In genomic region chr2:45843136-45843535, GRCh38 we compare ENCODE assay signal across 12 cellular contexts.
DNase-seq lines count a peak whose midpoint lies in the region; ATAC-seq and TF ChIP-seq lines count a peak whose summit lies in the region.
"Had no signal": no experiment of that assay in that cellular context is flagged by ENCODE, and none has a peak within 500 bp of the region (broad histone marks: within the 10 kb centered on the region; RNA-seq: fewer than 3 reads in every experiment).

No MANE protein-coding gene starts in this region.

- H3K27ac Mint-ChIP-seq in activated CD8-positive, alpha-beta memory T cell treated with anti-CD3 and anti-CD28 coated beads, Interleukin-2, amount 10 ng/mL, durations not matched to agents 7 days and 5 days, result peak overlapping the region; percentile 87
- no peak overlapping the region for H3K27ac Mint-ChIP-seq in mesothelial cell of epicardium

- WGBS in spleen, 5 donors, result 32 to 51% (median 41%) methylated on average over 8 of the region's 8 CpGs
- 74% methylated on average over 8 of the region's 8 CpGs for WGBS in right cardiac atrium

- ATAC-seq in activated CD8-positive, alpha-beta memory T cell treated with anti-CD3 and anti-CD28 coated beads, Interleukin-2, amount 10 ng/mL, durations not matched to agents 7 days and 5 days, result peak; percentile 37
- ATAC-seq in HG02623 (IDR thresholded peaks at IDR 0.05; ENCODE audit: unreplicated experiment), result peak; percentile 47
- ATAC-seq in right cardiac atrium, result no peak

- H3K9me3 ChIP-seq in spleen, result no peaks in the 10 kb centered on the region
- H3K9me3 ChIP-seq in right cardiac atrium (ENCODE audit: control insufficient read depth, low read length), result no peaks in the 10 kb centered on the region
- H3K9me3 ChIP-seq: SJSA1 had no signal

- H3K27me3 Mint-ChIP-seq in activated CD8-positive, alpha-beta memory T cell treated with anti-CD3 and anti-CD28 coated beads, Interleukin-2, amount 10 ng/mL, durations not matched to agents 7 days and 5 days, result no peaks in the 10 kb centered on the region
- no peaks in the 10 kb centered on the region for H3K27me3 Mint-ChIP-seq in mesothelial cell of epicardium (ENCODE audit: low read depth)

- TF ChIP-seq POLR2A in spleen (IDR thresholded peaks at IDR 0.05), result no peak

- H3K4me1 ChIP-seq in spleen, result peaks cover 7 to 80% (median 33%) of the 10 kb centered on the region in 6 donors
- peaks cover 15% of the 10 kb centered on the region for H3K4me1 ChIP-seq in right cardiac atrium (ENCODE audit: control insufficient read depth, insufficient read depth, low read length)
- H3K4me1 ChIP-seq: SJSA1 had no signal

- H3K4me3 ChIP-seq in spleen, result no peak overlapping the region
- no peak overlapping the region for H3K4me3 ChIP-seq in right cardiac atrium (ENCODE audit: low read length)
- H3K4me3 ChIP-seq: SJSA1 had no signal

- DNase-seq in activated CD8-positive, alpha-beta memory T cell treated with anti-CD3 and anti-CD28 coated beads, Interleukin-2, amount 10 ng/mL, durations not matched to agents 7 days and 5 days, result peak; percentile 62
- no peak for DNase-seq in activated CD8-positive, alpha-beta memory T cell treated with anti-CD3 and anti-CD28 coated beads, Interleukin-2, amount 50 U/mL, for 4 hours
- DNase-seq in NAMALWA (ENCODE audit: low spot score) (peak; percentile 55), spleen (peak; percentile 85), right cardiac atrium (no peak), mesothelial cell of epicardium (ENCODE audit: low spot score in 2 of 2, unreplicated experiment in 2 of 2) (no peak)
- DNase-seq in activated T-cell treated with anti-CD3 and anti-CD28 coated beads, Interleukin-2, amount 50 U/mL, for 1 hour, result no peak
- DNase-seq: foreskin melanocyte; NCI-H1105; stimulated activated naive CD4-positive, alpha-beta T cell had no signal

- intact Hi-C loops in spleen (cut with DNase I; ENCODE audit: low total_unique reads) (no loop called here), right cardiac atrium (cut with DNase I) (no loop called here)

- H3K36me3 ChIP-seq in spleen, result peaks cover 0 to 16% (median 0%) of the 10 kb centered on the region in 6 donors
- H3K36me3 ChIP-seq: SJSA1 had no signal

- H3K27ac ChIP-seq in spleen, result peak overlapping the region in 2 of 8 donors; percentile 13 to 27
- no peak overlapping the region for H3K27ac ChIP-seq in right cardiac atrium (ENCODE audit: low read length)
- H3K27ac ChIP-seq: SJSA1 had no signal

- H3K9me3 Mint-ChIP-seq in activated CD8-positive, alpha-beta memory T cell treated with anti-CD3 and anti-CD28 coated beads, Interleukin-2, amount 10 ng/mL, durations not matched to agents 7 days and 5 days (ENCODE audit: low read depth), result no peaks in the 10 kb centered on the region
- no peaks in the 10 kb centered on the region for H3K9me3 Mint-ChIP-seq in mesothelial cell of epicardium

- CTCF ChIA-PET in activated CD8-positive, alpha-beta memory T cell treated with anti-CD3 and anti-CD28 coated beads, Interleukin-2, amount 10 ng/mL, durations not matched to agents 7 days and 5 days (lab: Charles Lee), result interaction anchor here (1.2 to 3.6 kb wide), 5 partner anchors 9 to 93 kb away, joined by 3 to 14 read pairs (median 3); no protein-coding TSS in a partner anchor

- TF ChIP-seq CTCF in spleen (IDR thresholded peaks at IDR 0.05 in 8 of 11, conservative IDR thresholded peaks at IDR 0.05 in 3 of 11), result no peak
- no peak for TF ChIP-seq CTCF in mesothelial cell of epicardium (IDR thresholded peaks at IDR 0.05; ENCODE audit: unreplicated experiment)

- H3K4me3 Mint-ChIP-seq in activated CD8-positive, alpha-beta memory T cell treated with anti-CD3 and anti-CD28 coated beads, Interleukin-2, amount 10 ng/mL, durations not matched to agents 7 days and 5 days, result peak overlapping the region; percentile 10
- no peak overlapping the region for H3K4me3 Mint-ChIP-seq in mesothelial cell of epicardium

- peaks cover 23% of the 10 kb centered on the region for H3K36me3 Mint-ChIP-seq in activated CD8-positive, alpha-beta memory T cell treated with anti-CD3 and anti-CD28 coated beads, Interleukin-2, amount 10 ng/mL, durations not matched to agents 7 days and 5 days
- H3K36me3 Mint-ChIP-seq in mesothelial cell of epicardium, result no peaks in the 10 kb centered on the region

- no peaks in the 10 kb centered on the region for H3K27me3 ChIP-seq in spleen (replicated peaks in 1 of 7)
- H3K27me3 ChIP-seq in right cardiac atrium (ENCODE audit: control insufficient read depth, insufficient read depth), result no peaks in the 10 kb centered on the region
- H3K27me3 ChIP-seq: SJSA1 had no signal

- peaks cover 69% of the 10 kb centered on the region for H3K4me1 Mint-ChIP-seq in activated CD8-positive, alpha-beta memory T cell treated with anti-CD3 and anti-CD28 coated beads, Interleukin-2, amount 10 ng/mL, durations not matched to agents 7 days and 5 days
- H3K4me1 Mint-ChIP-seq in mesothelial cell of epicardium, result peaks cover 29% of the 10 kb centered on the region

Comparison
In these comparisons a context has a peak if more than half of its experiments do, and no peak if none do; other contexts are left out.
1. DNase-seq: peak in activated CD8-positive, alpha-beta memory T cell treated with anti-CD3 and anti-CD28 coated beads, Interleukin-2, amount 10 ng/mL, durations not matched to agents 7 days and 5 days (single experiment), NAMALWA (single experiment) and spleen (single experiment); none in activated CD8-positive, alpha-beta memory T cell treated with anti-CD3 and anti-CD28 coated beads, Interleukin-2, amount 50 U/mL, for 4 hours (single experiment), right cardiac atrium (0 of 3), mesothelial cell of epicardium (0 of 2) and activated T-cell treated with anti-CD3 and anti-CD28 coated beads, Interleukin-2, amount 50 U/mL, for 1 hour (single experiment).
2. ATAC-seq: peak in activated CD8-positive, alpha-beta memory T cell treated with anti-CD3 and anti-CD28 coated beads, Interleukin-2, amount 10 ng/mL, durations not matched to agents 7 days and 5 days (single experiment) and HG02623 (single experiment); none in right cardiac atrium (0 of 2).